8 cellular contexts compared by ENCODE assay signal in the genomic region with DNA sequence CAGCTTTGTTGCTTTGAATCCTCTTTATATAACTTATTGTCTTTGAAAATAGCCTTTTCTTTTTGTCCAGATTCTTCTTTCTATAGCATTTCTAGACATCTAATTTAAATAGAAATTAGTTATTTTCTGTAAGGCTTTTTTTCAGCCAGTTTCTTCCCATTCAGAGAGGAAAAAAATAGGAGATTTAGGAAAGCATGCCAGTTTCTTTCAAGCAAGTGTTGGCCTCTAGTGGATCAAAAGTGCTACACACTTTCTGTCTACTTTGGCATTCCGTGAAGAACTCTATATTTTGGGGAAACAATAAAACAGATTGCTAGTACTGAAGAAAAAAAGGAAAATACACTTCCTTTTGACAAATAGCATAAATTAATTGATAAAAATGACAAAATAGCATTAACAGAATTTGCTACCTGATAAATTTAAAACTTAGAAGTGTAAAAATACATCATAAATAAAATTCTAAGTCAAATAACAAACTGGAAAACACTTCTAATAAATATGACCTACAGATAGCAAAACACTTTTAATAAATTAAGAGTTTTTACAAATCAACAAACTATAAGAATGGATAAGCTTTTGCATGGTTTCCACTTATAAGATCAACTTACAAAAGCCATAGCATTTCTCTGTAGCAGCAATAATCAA. TPM values are rescaled to one million over a fixed set of nuclear protein-coding genes. Genes with fewer than 3 reads are reported as not detected.
A peak's percentile ranks its signal among the peaks of the same experiment; 100 is the strongest.
DNase-seq lines count a peak whose midpoint lies in the region; ATAC-seq and TF ChIP-seq lines count a peak whose summit lies in the region.

No MANE protein-coding gene starts in this region.

- TF ChIP-seq RAD21 in neural cell (conservative IDR thresholded peaks at IDR 0.05), result peak; percentile 87

- H3K27me3 ChIP-seq in neural cell (ENCODE audit: insufficient read depth, low read depth, low read length), result no peaks in the 10 kb centered on the region

- TF ChIP-seq CTCF in cardiac fibroblast (IDR thresholded peaks at IDR 0.05; ENCODE audit: low read depth, low read length), result peak; percentile 75
- TF ChIP-seq CTCF in neural cell (IDR thresholded peaks at IDR 0.05; ENCODE audit: poor library complexity, severe bottlenecking), result peak; percentile 79

- no peaks in the 10 kb centered on the region for H3K9me3 Mint-ChIP-seq in immature natural killer cell

- H3K4me3 ChIP-seq in cardiac fibroblast (replicated peaks in 1 of 2; ENCODE audit: low read depth in 2 of 2, low read length in 2 of 2) (no peak overlapping the region), neural cell (ENCODE audit: low read length) (no peak overlapping the region)

- H3K9me2 ChIP-seq in neural cell (ENCODE audit: insufficient read depth, low read length), result no peaks in the 10 kb centered on the region

- no peak overlapping the region for H2AFZ ChIP-seq in neural cell (ENCODE audit: low read depth, low read length)

- no peak overlapping the region for H3K4me3 Mint-ChIP-seq in immature natural killer cell

- H3K79me2 ChIP-seq in neural cell (replicated peaks; ENCODE audit: insufficient read depth, low read length), result no peaks in the 10 kb centered on the region

- no peaks in the 10 kb centered on the region for H3K9me3 ChIP-seq in neural cell (ENCODE audit: low read length)

- H3F3A ChIP-seq in neural cell (ENCODE audit: insufficient read depth, low read length, poor library complexity, severe bottlenecking), result no peaks in the 10 kb centered on the region

- no peaks in the 10 kb centered on the region for H3K36me3 ChIP-seq in neural cell (ENCODE audit: insufficient read depth, low read length)

- H3K36me3 Mint-ChIP-seq in immature natural killer cell, result no peaks in the 10 kb centered on the region

- no peaks in the 10 kb centered on the region for H3K4me1 Mint-ChIP-seq in immature natural killer cell

- DNase-seq in NCI-H2081 (lab: John Stamatoyannopoulos, UW) (peak; percentile 24 to 53), NCI-H2081 treated with DMSO at 0.1 percent for 48 hours (lab: John Stamatoyannopoulos, UW) (no peak), NCI-H2227 (lab: John Stamatoyannopoulos, UW; ENCODE audit: unreplicated experiment) (peak; percentile 60), cardiac fibroblast (ENCODE audit: low read depth in 2 of 2) (peak; percentile 66 to 72), immature natural killer cell (no peak)

- no peak overlapping the region for H3K9ac ChIP-seq in neural cell (ENCODE audit: low read length)

- no peak overlapping the region for H3K27ac ChIP-seq in neural cell (ENCODE audit: low read length)

- TF ChIP-seq EP300 in neural cell (conservative IDR thresholded peaks at IDR 0.05; ENCODE audit: poor library complexity, severe bottlenecking), result no peak

- H3K4me2 ChIP-seq in neural cell (ENCODE audit: low read length), result no peak overlapping the region

- ATAC-seq in GM19351 (IDR thresholded peaks at IDR 0.05; ENCODE audit: unreplicated experiment) (no peak), HG03378 (IDR thresholded peaks at IDR 0.05; ENCODE audit: unreplicated experiment) (no peak)

- H3K27ac Mint-ChIP-seq in immature natural killer cell, result no peak overlapping the region

- H4K20me1 ChIP-seq in neural cell (ENCODE audit: insufficient read depth), result no peaks in the 10 kb centered on the region

- peaks cover 5 to 14% (median 10%) of the 10 kb centered on the region in 3 donors for H3K27me3 Mint-ChIP-seq in immature natural killer cell (ENCODE audit: low read depth in 3 of 3)

TF ChIP-seq in neural cell, 6 proteins besides CTCF, POLR2A, EP300 and RAD21:
- TF ChIP-seq SMC3 (conservative IDR thresholded peaks at IDR 0.05; ENCODE audit: poor library complexity) (peak; percentile 90), EZH2 (IDR thresholded peaks at IDR 0.05; ENCODE audit: borderline replicate concordance, insufficient read depth, low read length, poor library complexity, severe bottlenecking) (no peak)
TF ChIP-seq in neural cell: peak in this region for 1.

RNA-seq across cellular contexts. Expression of gene EXO1, which starts 13.1 kb away (rescaled TPM):
- polyA plus RNA-seq in neural cell, result 0.32 and 0.92 TPM in 2 replicates
- polyA minus RNA-seq in neural cell, result 0.69 and 1.9 TPM in 2 replicates
- polyA plus RNA-seq in immature natural killer cell, result under 1 TPM in 2 of 3 donors, not detected in 1; 0.49 to 0.63 TPM

Comparison
In these comparisons a context has a peak if more than half of its experiments do, and no peak if none do; other contexts are left out.
1. DNase-seq: peak in NCI-H2081 (2 of 2), NCI-H2227 (single experiment) and cardiac fibroblast (2 of 2); none in NCI-H2081 treated with DMSO at 0.1 percent for 48 hours (single experiment) and immature natural killer cell (0 of 3).